7 cellular contexts compared by ENCODE assay signal in genomic region chr6:15365273-15365687, GRCh38.
DNase-seq lines count a peak whose midpoint lies in the region; ATAC-seq and TF ChIP-seq lines count a peak whose summit lies in the region.

No MANE protein-coding gene starts in this region.

- DNase-seq in HCEC 1CT = peak; percentile 71
- DNase-seq in NCI-H510A (lab: John Stamatoyannopoulos, UW) = peak; percentile 64
- DNase-seq in activated CD8-positive, alpha-beta T cell treated with anti-CD3 and anti-CD28 coated beads, Interleukin-2, amount 10 ng/mL, durations not matched to agents 7 days and 5 days = peak; percentile 69
- peak; percentile 44 for DNase-seq in naive B cell
- peak; percentile 88 for DNase-seq in suprapubic skin (ENCODE audit: low spot score in 2 of 2)
- no peak for DNase-seq in GOT3 (lab: John Stamatoyannopoulos, UW)

- H3K27ac Mint-ChIP-seq in activated CD8-positive, alpha-beta T cell treated with anti-CD3 and anti-CD28 coated beads, Interleukin-2, amount 10 ng/mL, durations not matched to agents 7 days and 5 days = peak overlapping the region; percentile 68
- H3K27ac Mint-ChIP-seq in naive B cell = peak overlapping the region in 5 of 6 donors; percentile 51 to 95 (median 69)

- CTCF ChIA-PET in activated CD8-positive, alpha-beta T cell treated with anti-CD3 and anti-CD28 coated beads, Interleukin-2, amount 10 ng/mL, durations not matched to agents 7 days and 5 days (lab: Charles Lee) = no interaction called here

- ATAC-seq in activated CD8-positive, alpha-beta T cell treated with anti-CD3 and anti-CD28 coated beads, Interleukin-2, amount 10 ng/mL, durations not matched to agents 7 days and 5 days = peak; percentile 79
- peak; percentile 79 for ATAC-seq in esophagus mucosa
- ATAC-seq in naive B cell (ENCODE audit: low read depth in 2 of 2) = peak; percentile 71 to 72

- TF ChIP-seq POLR2A in suprapubic skin (IDR thresholded peaks at IDR 0.05) = no peak

- H3K4me3 ChIP-seq in suprapubic skin = no peak overlapping the region

- H3K9me3 ChIP-seq in suprapubic skin = no peaks in the 10 kb centered on the region

- WGBS in suprapubic skin = 14% methylated on average over 13 of the region's 13 CpGs

- H3K4me3 Mint-ChIP-seq in activated CD8-positive, alpha-beta T cell treated with anti-CD3 and anti-CD28 coated beads, Interleukin-2, amount 10 ng/mL, durations not matched to agents 7 days and 5 days = peak overlapping the region; percentile 26
- H3K4me3 Mint-ChIP-seq in naive B cell = peak overlapping the region; percentile 18 to 88 (median 70)

- TF ChIP-seq EP300 in suprapubic skin (IDR thresholded peaks at IDR 0.05) = no peak

- POLR2A ChIA-PET in activated CD8-positive, alpha-beta T cell treated with anti-CD3 and anti-CD28 coated beads, Interleukin-2, amount 10 ng/mL, durations not matched to agents 7 days and 5 days (lab: Charles Lee) = interaction anchor here (0.6 kb wide), 1 partner anchor 108 kb away, joined by 3 read pairs; no protein-coding TSS in a partner anchor

- no peak for TF ChIP-seq CTCF in suprapubic skin (IDR thresholded peaks at IDR 0.05)

- peaks cover 16% of the 10 kb centered on the region for H3K36me3 Mint-ChIP-seq in activated CD8-positive, alpha-beta T cell treated with anti-CD3 and anti-CD28 coated beads, Interleukin-2, amount 10 ng/mL, durations not matched to agents 7 days and 5 days (ENCODE audit: low read depth)
- peaks cover 0 to 7% of the 10 kb centered on the region in 2 donors for H3K36me3 Mint-ChIP-seq in naive B cell

- no peaks in the 10 kb centered on the region for H3K9me3 Mint-ChIP-seq in activated CD8-positive, alpha-beta T cell treated with anti-CD3 and anti-CD28 coated beads, Interleukin-2, amount 10 ng/mL, durations not matched to agents 7 days and 5 days (ENCODE audit: insufficient read depth)
- H3K9me3 Mint-ChIP-seq in naive B cell = no peaks in the 10 kb centered on the region

- H3K27ac ChIP-seq in suprapubic skin = no peak overlapping the region

- peaks cover 39% of the 10 kb centered on the region for H3K4me1 Mint-ChIP-seq in activated CD8-positive, alpha-beta T cell treated with anti-CD3 and anti-CD28 coated beads, Interleukin-2, amount 10 ng/mL, durations not matched to agents 7 days and 5 days (ENCODE audit: low read depth)
- peaks cover 37 to 49% (median 38%) of the 10 kb centered on the region in 3 donors for H3K4me1 Mint-ChIP-seq in naive B cell

- no peaks in the 10 kb centered on the region for H3K27me3 ChIP-seq in suprapubic skin

- no peaks in the 10 kb centered on the region for H3K36me3 ChIP-seq in suprapubic skin

- peaks cover 50% of the 10 kb centered on the region for H3K4me1 ChIP-seq in suprapubic skin

- no peaks in the 10 kb centered on the region for H3K27me3 Mint-ChIP-seq in activated CD8-positive, alpha-beta T cell treated with anti-CD3 and anti-CD28 coated beads, Interleukin-2, amount 10 ng/mL, durations not matched to agents 7 days and 5 days (ENCODE audit: low read depth)
- H3K27me3 Mint-ChIP-seq in naive B cell = no peaks in the 10 kb centered on the region
